In the genomic region with DNA sequence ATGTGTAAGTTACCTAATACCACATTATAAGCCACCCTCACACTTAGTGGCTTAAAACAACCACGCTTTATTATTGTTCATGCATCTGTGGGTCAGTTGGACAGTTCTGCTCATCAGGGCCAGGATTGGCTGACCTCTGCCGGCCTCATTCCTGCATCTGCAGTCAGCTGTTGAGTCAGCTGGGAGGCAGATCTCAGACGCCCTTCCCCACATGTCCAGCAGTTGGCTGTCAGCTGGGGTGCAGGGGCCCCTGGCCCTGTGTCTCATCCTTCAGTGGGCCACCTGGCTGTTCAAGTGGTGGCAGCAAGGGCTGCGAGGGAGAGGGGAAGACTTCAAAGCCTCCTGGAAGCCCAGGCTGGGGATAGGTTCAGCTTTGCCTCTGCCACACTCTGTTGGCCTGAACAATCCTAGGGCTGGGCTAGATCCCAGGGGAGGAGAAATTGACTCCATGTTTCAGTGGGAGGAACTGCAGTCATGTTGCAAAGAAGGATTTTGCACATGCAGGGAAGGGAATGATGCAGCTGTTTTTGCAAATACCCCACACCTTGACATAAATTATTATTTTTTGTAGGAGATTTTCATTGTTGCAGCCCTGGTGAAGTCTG, we compare ENCODE assay signal across 13 cellular contexts. TPM values are rescaled to one million over a fixed set of nuclear protein-coding genes. Genes with fewer than 3 reads are reported as not detected.
DNase-seq lines count a peak whose midpoint lies in the region; ATAC-seq and TF ChIP-seq lines count a peak whose summit lies in the region.
"Had no signal": no experiment of that assay in that cellular context is flagged by ENCODE, and none has a peak within 500 bp of the region (broad histone marks: within the 10 kb centered on the region; RNA-seq: fewer than 3 reads in every experiment).

No MANE protein-coding gene starts in this region.

- DNase-seq in EL (peak; percentile 81), gastrocnemius medialis (peak in 1 of 2 donors; percentile 50), GOT3 (lab: John Stamatoyannopoulos, UW) (no peak), germinal center (ENCODE audit: low spot score) (no peak), nucleus accumbens (lab: John Stamatoyannopoulos, UW) (no peak)
- DNase-seq in stimulated activated naive CD4-positive, alpha-beta T cell (lab: John Stamatoyannopoulos, UW) = no peak
- DNase-seq: NCI-H146; stimulated activated CD4-positive, alpha-beta T cell treated with anti-CD3 and anti-CD28 coated beads, Interleukin-1b, Interleukin-23, amount 100 ng/mL, for 48 hours had no signal

- no peak overlapping the region for H3K4me3 ChIP-seq in gastroesophageal sphincter
- H3K4me3 ChIP-seq in gastrocnemius medialis = no peak overlapping the region
- H3K4me3 ChIP-seq: dorsolateral prefrontal cortex had no signal

- H3K4me1 ChIP-seq in gastroesophageal sphincter = peaks cover 0 to 23% (median 7%) of the 10 kb centered on the region in 3 donors
- peaks cover 13 to 16% of the 10 kb centered on the region in 2 donors for H3K4me1 ChIP-seq in gastrocnemius medialis

- ATAC-seq in SK-N-SH treated with all-trans-retinoic acid at 6 μM for 48 hours (peak; percentile 72), gastroesophageal sphincter (peak; percentile 57), gastrocnemius medialis (peak; percentile 79 to 83)

- intact Hi-C loops in gastrocnemius medialis (cut with DNase I; ENCODE audit: low total_unique reads) = no loop called here

- H3K36me3 ChIP-seq in gastroesophageal sphincter (peaks cover 0 to 94% of the 10 kb centered on the region in 2 donors), gastrocnemius medialis (peaks cover 2 to 85% of the 10 kb centered on the region in 2 donors)

- no peaks in the 10 kb centered on the region for H3K9me3 ChIP-seq in gastroesophageal sphincter
- no peaks in the 10 kb centered on the region for H3K9me3 ChIP-seq in gastrocnemius medialis

- WGBS in gastroesophageal sphincter (ENCODE audit: low coverage in 1 of 2), 2 donors = 29% methylated on average over 3 of the region's 4 CpGs; no CpG with 5 or more reads in 1 of the 2 donors

- in situ Hi-C loops in gastrocnemius medialis (cut with MboI; ENCODE audit: low sequenced_read_pairs in 4 of 4) = loop anchor here (10.0 to 25.0 kb wide), 4 partner anchors 59 to 396 kb away; a partner anchor contains a TSS

- TF ChIP-seq CTCF in gastroesophageal sphincter (IDR thresholded peaks at IDR 0.05) (peak in 2 of 4 experiments; percentile 27 to 28), gastrocnemius medialis (IDR thresholded peaks at IDR 0.05 in 4 of 5, conservative IDR thresholded peaks at IDR 0.05 in 1 of 5) (peak; percentile 33 to 51 (median 43))

- no peaks in the 10 kb centered on the region for H3K27me3 ChIP-seq in gastroesophageal sphincter
- no peaks in the 10 kb centered on the region for H3K27me3 ChIP-seq in gastrocnemius medialis

- TF ChIP-seq POLR2A in gastroesophageal sphincter (IDR thresholded peaks at IDR 0.05) (no peak), gastrocnemius medialis (IDR thresholded peaks at IDR 0.05) (no peak)

- H3K27ac ChIP-seq in gastroesophageal sphincter = peak overlapping the region in 3 of 4 donors; percentile 43 to 61 (median 43)
- peak overlapping the region; percentile 59 to 74 (median 66) for H3K27ac ChIP-seq in gastrocnemius medialis
- H3K27ac ChIP-seq: HL-60 had no signal

- no peak for TF ChIP-seq EP300 in gastroesophageal sphincter (IDR thresholded peaks at IDR 0.05)

TF ChIP-seq in SK-N-SH treated with all-trans-retinoic acid at 6 μM for 48 hours, 23 proteins besides CTCF, POLR2A, EP300 and RAD21:
- TF ChIP-seq, protein P1, sequence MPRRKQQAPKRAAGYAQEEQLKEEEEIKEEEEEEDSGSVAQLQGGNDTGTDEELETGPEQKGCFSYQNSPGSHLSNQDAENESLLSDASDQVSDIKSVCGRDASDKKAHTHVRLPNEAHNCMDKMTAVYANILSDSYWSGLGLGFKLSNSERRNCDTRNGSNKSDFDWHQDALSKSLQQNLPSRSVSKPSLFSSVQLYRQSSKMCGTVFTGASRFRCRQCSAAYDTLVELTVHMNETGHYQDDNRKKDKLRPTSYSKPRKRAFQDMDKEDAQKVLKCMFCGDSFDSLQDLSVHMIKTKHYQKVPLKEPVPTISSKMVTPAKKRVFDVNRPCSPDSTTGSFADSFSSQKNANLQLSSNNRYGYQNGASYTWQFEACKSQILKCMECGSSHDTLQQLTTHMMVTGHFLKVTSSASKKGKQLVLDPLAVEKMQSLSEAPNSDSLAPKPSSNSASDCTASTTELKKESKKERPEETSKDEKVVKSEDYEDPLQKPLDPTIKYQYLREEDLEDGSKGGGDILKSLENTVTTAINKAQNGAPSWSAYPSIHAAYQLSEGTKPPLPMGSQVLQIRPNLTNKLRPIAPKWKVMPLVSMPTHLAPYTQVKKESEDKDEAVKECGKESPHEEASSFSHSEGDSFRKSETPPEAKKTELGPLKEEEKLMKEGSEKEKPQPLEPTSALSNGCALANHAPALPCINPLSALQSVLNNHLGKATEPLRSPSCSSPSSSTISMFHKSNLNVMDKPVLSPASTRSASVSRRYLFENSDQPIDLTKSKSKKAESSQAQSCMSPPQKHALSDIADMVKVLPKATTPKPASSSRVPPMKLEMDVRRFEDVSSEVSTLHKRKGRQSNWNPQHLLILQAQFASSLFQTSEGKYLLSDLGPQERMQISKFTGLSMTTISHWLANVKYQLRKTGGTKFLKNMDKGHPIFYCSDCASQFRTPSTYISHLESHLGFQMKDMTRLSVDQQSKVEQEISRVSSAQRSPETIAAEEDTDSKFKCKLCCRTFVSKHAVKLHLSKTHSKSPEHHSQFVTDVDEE (CRISPR knock-in tag; IDR thresholded peaks at IDR 0.05) = no peak
- TF ChIP-seq ISL1 (CRISPR knock-in tag; IDR thresholded peaks at IDR 0.05) (no peak), ESRRG (CRISPR knock-in tag; IDR thresholded peaks at IDR 0.05) (no peak), ZC3H10 (CRISPR knock-in tag; IDR thresholded peaks at IDR 0.05) (no peak), ZNF70 (CRISPR knock-in tag; IDR thresholded peaks at IDR 0.05) (no peak), ZFP30 (CRISPR knock-in tag; IDR thresholded peaks at IDR 0.05) (no peak), ZFP3 (CRISPR knock-in tag; IDR thresholded peaks at IDR 0.05) (no peak), RARB (CRISPR knock-in tag; IDR thresholded peaks at IDR 0.05) (no peak), SNAI2 (CRISPR knock-in tag; IDR thresholded peaks at IDR 0.05) (no peak), ZNF8 (CRISPR knock-in tag; IDR thresholded peaks at IDR 0.05) (no peak), TOX (CRISPR knock-in tag; IDR thresholded peaks at IDR 0.05; ENCODE audit: borderline replicate concordance) (no peak), PPARA (CRISPR knock-in tag; IDR thresholded peaks at IDR 0.05; ENCODE audit: borderline replicate concordance) (no peak), ZNF565 (CRISPR knock-in tag; conservative IDR thresholded peaks at IDR 0.05; ENCODE audit: low read depth) (no peak)
- TF ChIP-seq, protein P2, sequence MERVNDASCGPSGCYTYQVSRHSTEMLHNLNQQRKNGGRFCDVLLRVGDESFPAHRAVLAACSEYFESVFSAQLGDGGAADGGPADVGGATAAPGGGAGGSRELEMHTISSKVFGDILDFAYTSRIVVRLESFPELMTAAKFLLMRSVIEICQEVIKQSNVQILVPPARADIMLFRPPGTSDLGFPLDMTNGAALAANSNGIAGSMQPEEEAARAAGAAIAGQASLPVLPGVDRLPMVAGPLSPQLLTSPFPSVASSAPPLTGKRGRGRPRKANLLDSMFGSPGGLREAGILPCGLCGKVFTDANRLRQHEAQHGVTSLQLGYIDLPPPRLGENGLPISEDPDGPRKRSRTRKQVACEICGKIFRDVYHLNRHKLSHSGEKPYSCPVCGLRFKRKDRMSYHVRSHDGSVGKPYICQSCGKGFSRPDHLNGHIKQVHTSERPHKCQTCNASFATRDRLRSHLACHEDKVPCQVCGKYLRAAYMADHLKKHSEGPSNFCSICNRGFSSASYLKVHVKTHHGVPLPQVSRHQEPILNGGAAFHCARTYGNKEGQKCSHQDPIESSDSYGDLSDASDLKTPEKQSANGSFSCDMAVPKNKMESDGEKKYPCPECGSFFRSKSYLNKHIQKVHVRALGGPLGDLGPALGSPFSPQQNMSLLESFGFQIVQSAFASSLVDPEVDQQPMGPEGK (CRISPR knock-in tag; IDR thresholded peaks at IDR 0.05; ENCODE audit: borderline replicate concordance) = no peak
- TF ChIP-seq, protein P3, sequence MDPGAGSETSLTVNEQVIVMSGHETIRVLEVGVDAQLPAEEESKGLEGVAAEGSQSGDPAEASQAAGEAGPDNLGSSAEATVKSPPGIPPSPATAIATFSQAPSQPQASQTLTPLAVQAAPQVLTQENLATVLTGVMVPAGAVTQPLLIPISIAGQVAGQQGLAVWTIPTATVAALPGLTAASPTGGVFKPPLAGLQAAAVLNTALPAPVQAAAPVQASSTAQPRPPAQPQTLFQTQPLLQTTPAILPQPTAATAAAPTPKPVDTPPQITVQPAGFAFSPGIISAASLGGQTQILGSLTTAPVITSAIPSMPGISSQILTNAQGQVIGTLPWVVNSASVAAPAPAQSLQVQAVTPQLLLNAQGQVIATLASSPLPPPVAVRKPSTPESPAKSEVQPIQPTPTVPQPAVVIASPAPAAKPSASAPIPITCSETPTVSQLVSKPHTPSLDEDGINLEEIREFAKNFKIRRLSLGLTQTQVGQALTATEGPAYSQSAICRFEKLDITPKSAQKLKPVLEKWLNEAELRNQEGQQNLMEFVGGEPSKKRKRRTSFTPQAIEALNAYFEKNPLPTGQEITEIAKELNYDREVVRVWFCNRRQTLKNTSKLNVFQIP (CRISPR knock-in tag; IDR thresholded peaks at IDR 0.05; ENCODE audit: borderline replicate concordance, low read depth) = no peak

RNA-seq across cellular contexts. Expression of a gene that starts 33.1 kb away (rescaled TPM):
- 100 to 1,000 TPM in 2 of 4 donors, 10 to 100 TPM in 2; 37.1 to 176 (median 122) TPM for total RNA-seq in gastroesophageal sphincter
- under 1 TPM in 2 of 4 donors, not detected in 2; 0.36 to 0.49 TPM for total RNA-seq in gastrocnemius medialis
- total RNA-seq: mesothelial cell of epicardium had no signal

Comparison
In these comparisons a context has a peak if more than half of its experiments do, and no peak if none do; other contexts are left out.
1. RNA of a gene that starts 33.1 kb away (total RNA-seq): 37.1 to 176 TPM in gastroesophageal sphincter; 0.36 to 0.49 TPM in gastrocnemius medialis; every median in the first group is over 10 times any median in the second.
2. Peak in every context shown above with its lines, with median percentiles within 50 percentile points of each other: ATAC-seq.